Comparison of ENCODE assay signal across 8 cellular contexts in genomic region chr14:49852351-49853157, GRCh38. TPM values are rescaled to one million over a fixed set of nuclear protein-coding genes. Genes with fewer than 3 reads are reported as not detected.
DNase-seq lines count a peak whose midpoint lies in the region; ATAC-seq and TF ChIP-seq lines count a peak whose summit lies in the region.

Gene NEMF (minus strand): TSS chr14:49852788. CDS start chr14:49852753, 35 bp downstream.

- H3K9me3 ChIP-seq in T-helper 17 cell (ENCODE audit: control insufficient read depth, low read length, poor library complexity, severe bottlenecking) (no peaks in the 10 kb centered on the region), right cardiac atrium (ENCODE audit: control insufficient read depth, low read length) (no peaks in the 10 kb centered on the region)

- H3K27me3 Mint-ChIP-seq in T-helper 17 cell = no peaks in the 10 kb centered on the region

- intact Hi-C loops in right cardiac atrium (cut with DNase I) = no loop called here

- H3K27ac ChIP-seq in angular gyrus (ENCODE audit: low read depth, low read length) = peak within 1 kb of the TSS; percentile 92
- H3K27ac ChIP-seq in right cardiac atrium (ENCODE audit: low read length) = peak within 1 kb of the TSS; percentile 98
- peak within 1 kb of the TSS; percentile 76 for H3K27ac ChIP-seq in rectal smooth muscle tissue (ENCODE audit: low read depth, low read length)

- WGBS in right cardiac atrium = under 1% methylated on average over 49 of the region's 49 CpGs

- no peaks in the 10 kb centered on the region for H3K27me3 ChIP-seq in right cardiac atrium (ENCODE audit: control insufficient read depth, insufficient read depth)
- no peaks in the 10 kb centered on the region for H3K27me3 ChIP-seq in rectal smooth muscle tissue (ENCODE audit: control insufficient read depth, insufficient read depth, low read length)

- DNase-seq in GM13976 (ENCODE audit: low spot score) (peak; percentile 84), NCI-H1436 treated with DMSO at 0.1 percent for 48 hours (lab: John Stamatoyannopoulos, UW) (peak; percentile 48), T-helper 17 cell (peak; percentile 52 to 72 (median 54)), right cardiac atrium (peak; percentile 88 to 96 (median 95)), GM19240 (ENCODE audit: insufficient read length, low spot score) (no peak)

- in situ Hi-C loops in GM13976 (cut with MboI; ENCODE audit: low sequenced_read_pairs, unreplicated experiment) = loop anchor here (25.0 kb wide), 1 partner anchor 685 kb away; the partner anchor contains the start of gene MAP4K5

- H3K9ac ChIP-seq in rectal smooth muscle tissue (ENCODE audit: low read length) = peak within 1 kb of the TSS; percentile 95

- H3K4me1 ChIP-seq in right cardiac atrium (ENCODE audit: control insufficient read depth, insufficient read depth, low read length) = no peaks in the 10 kb centered on the region
- H3K4me1 ChIP-seq in rectal smooth muscle tissue (ENCODE audit: control insufficient read depth, insufficient read depth, low read length) = no peaks in the 10 kb centered on the region

- H3K4me1 Mint-ChIP-seq in T-helper 17 cell = peaks cover 21% of the 10 kb centered on the region

- peak; percentile 60 for TF ChIP-seq CTCF in GM13976 (IDR thresholded peaks at IDR 0.05; ENCODE audit: borderline replicate concordance, control extremely low read depth, extremely low read depth, insufficient read depth, missing control alignments)

- H3K4me3 ChIP-seq in right cardiac atrium (ENCODE audit: low read length) (peak within 1 kb of the TSS; percentile 77), rectal smooth muscle tissue (ENCODE audit: low read length) (peak within 1 kb of the TSS; percentile 82)

- peak within 1 kb of the TSS; percentile 97 for H3K4me3 Mint-ChIP-seq in T-helper 17 cell

- H3K36me3 Mint-ChIP-seq in T-helper 17 cell (ENCODE audit: low read depth) = peaks cover 4% of the 10 kb centered on the region

- ATAC-seq in HG02852 (IDR thresholded peaks at IDR 0.05; ENCODE audit: unreplicated experiment) (peak; percentile 80), T-helper 17 cell (peak; percentile 78), right cardiac atrium (peak; percentile 91 to 93)

- H3K27ac Mint-ChIP-seq in T-helper 17 cell = peak within 1 kb of the TSS; percentile 97

- peaks cover 4% of the 10 kb centered on the region for H3K36me3 ChIP-seq in rectal smooth muscle tissue (ENCODE audit: control insufficient read depth, insufficient read depth, low read length)

RNA-seq across cellular contexts. Expression of gene NEMF, which starts in this region (rescaled TPM):
- total RNA-seq in T-helper 17 cell (10 to 100 TPM; 83.4 to 83.5 TPM), right cardiac atrium (10 to 100 TPM; 47.0 to 54.4 (median 51.7) TPM)
- polyA plus RNA-seq in right cardiac atrium = 27.0 TPM
